Comparison of ENCODE assay signal across 15 cellular contexts in genomic region chr1:113793878-113794834, GRCh38. TPM values are rescaled to one million over a fixed set of nuclear protein-coding genes. Genes with fewer than 3 reads are reported as not detected.
A peak's percentile ranks its signal among the peaks of the same experiment; 100 is the strongest.
DNase-seq lines count a peak whose midpoint lies in the region; ATAC-seq and TF ChIP-seq lines count a peak whose summit lies in the region.
"Had no signal": no experiment of that assay in that cellular context is flagged by ENCODE, and none has a peak within 500 bp of the region (broad histone marks: within the 10 kb centered on the region; RNA-seq: fewer than 3 reads in every experiment).

No MANE protein-coding gene starts in this region.

- TF ChIP-seq EP300 in tibial nerve (IDR thresholded peaks at IDR 0.05), result no peak

- intact Hi-C loops in Right ventricle myocardium inferior (cut with DNase I) (no loop called here), left ventricle myocardium inferior (cut with micrococcal nuclease) (no loop called here), upper lobe of right lung (cut with DNase I) (no loop called here)

- no peaks in the 10 kb centered on the region for H3K27me3 ChIP-seq in right atrium auricular region
- no peaks in the 10 kb centered on the region for H3K27me3 ChIP-seq in left ventricle myocardium inferior (ENCODE audit: low read depth)
- no peaks in the 10 kb centered on the region for H3K27me3 ChIP-seq in upper lobe of right lung
- H3K27me3 ChIP-seq in tibial nerve, result no peaks in the 10 kb centered on the region
- H3K27me3 ChIP-seq: transverse colon had no signal

- ATAC-seq in Right ventricle myocardium inferior (peak; percentile 78), HG02943 (IDR thresholded peaks at IDR 0.05; ENCODE audit: low read depth, unreplicated experiment) (peak; percentile 80), upper lobe of right lung (peak; percentile 96)

- no peak for TF ChIP-seq POLR2A in tibial nerve (IDR thresholded peaks at IDR 0.05)

- no peak for DNase-seq in Right ventricle myocardium inferior (ENCODE audit: missing footprints)
- no peak for DNase-seq in right atrium auricular region (ENCODE audit: low spot score)
- DNase-seq in left ventricle myocardium inferior, result no peak
- DNase-seq in upper lobe of right lung, result no peak
- no peak for DNase-seq in anterior cingulate cortex (lab: John Stamatoyannopoulos, UW)
- no peak for DNase-seq in DMS 273 treated with DMSO at 0.1 percent for 48 hours (lab: John Stamatoyannopoulos, UW)
- DNase-seq in tibial nerve (ENCODE audit: low spot score in 2 of 2), result no peak
- DNase-seq: activated CD4-positive, CD25-positive, alpha-beta regulatory T cell; hypothalamus; KBM-7; NCI-H187 treated with DMSO at 0.1 percent for 48 hours; NK-92 treated with Interleukin-12 subunit alpha and Interleukin-12 subunit beta, amount 100 ng/mL, for 24 hours; SK-N-SH; transverse colon had no signal

- H3K4me3 ChIP-seq in right atrium auricular region (no peak overlapping the region), left ventricle myocardium inferior (no peak overlapping the region), upper lobe of right lung (no peak overlapping the region), tibial nerve (no peak overlapping the region)
- H3K4me3 ChIP-seq: transverse colon had no signal

- H3K4me1 ChIP-seq in right atrium auricular region, result peaks cover 0 to 29% of the 10 kb centered on the region in 2 donors
- H3K4me1 ChIP-seq in left ventricle myocardium inferior, result peaks cover 50% of the 10 kb centered on the region
- peaks cover 13% of the 10 kb centered on the region for H3K4me1 ChIP-seq in upper lobe of right lung
- H3K4me1 ChIP-seq in tibial nerve, result peaks cover 0 to 29% (median 0%) of the 10 kb centered on the region in 4 donors

- TF ChIP-seq CTCF in right atrium auricular region (IDR thresholded peaks at IDR 0.05) (no peak), left ventricle myocardium inferior (IDR thresholded peaks at IDR 0.05; ENCODE audit: borderline replicate concordance) (no peak), upper lobe of right lung (IDR thresholded peaks at IDR 0.05) (no peak), tibial nerve (IDR thresholded peaks at IDR 0.05) (no peak)

- peaks cover 17% of the 10 kb centered on the region for H3K36me3 ChIP-seq in right atrium auricular region
- H3K36me3 ChIP-seq in left ventricle myocardium inferior, result peaks cover 19% of the 10 kb centered on the region
- H3K36me3 ChIP-seq in upper lobe of right lung, result peaks cover 28% of the 10 kb centered on the region
- peaks cover 0 to 41% (median 0%) of the 10 kb centered on the region in 3 donors for H3K36me3 ChIP-seq in tibial nerve

- H3K9me3 ChIP-seq in right atrium auricular region (no peaks in the 10 kb centered on the region), left ventricle myocardium inferior (replicated peaks) (no peaks in the 10 kb centered on the region), upper lobe of right lung (no peaks in the 10 kb centered on the region), tibial nerve (no peaks in the 10 kb centered on the region)
- H3K9me3 ChIP-seq: SK-N-SH, transverse colon had no signal

- H3K27ac ChIP-seq in right atrium auricular region, result peak overlapping the region in 1 of 2 donors; percentile 41
- H3K27ac ChIP-seq in left ventricle myocardium inferior (replicated peaks), result peak overlapping the region; percentile 59
- peak overlapping the region; percentile 53 for H3K27ac ChIP-seq in upper lobe of right lung
- H3K27ac ChIP-seq in tibial nerve, result no peak overlapping the region
- H3K27ac ChIP-seq: transverse colon had no signal

- 95 to 96% methylated on average over 9 of the region's 9 CpGs for WGBS in tibial nerve, 2 donors

RNA-seq across cellular contexts. Expression of gene RSBN1, which starts 18.1 kb away (rescaled TPM):
- 10.1 TPM for total RNA-seq in Right ventricle myocardium inferior
- 10 to 100 TPM in 1 of 2 donors, 1 to 10 TPM in 1; 9.6 to 13.9 TPM for total RNA-seq in right atrium auricular region
- 7.6 TPM for total RNA-seq in left ventricle myocardium inferior
- 23.2 TPM for total RNA-seq in upper lobe of right lung
- 10 to 100 TPM; 18.9 to 33.9 (median 28.7) TPM for total RNA-seq in tibial nerve

RNA-seq across cellular contexts. Expression of gene PHTF1, which starts 34.9 kb away (rescaled TPM):
- total RNA-seq in Right ventricle myocardium inferior (6.4 TPM), right atrium auricular region (10 to 100 TPM in 1 of 2 donors, 1 to 10 TPM in 1; 8.6 to 12.4 TPM), left ventricle myocardium inferior (10.7 TPM), upper lobe of right lung (18.9 TPM), tibial nerve (10 to 100 TPM; 11.3 to 23.3 (median 17.9) TPM)

Comparison
In these comparisons a context has a peak if more than half of its experiments do, and no peak if none do; other contexts are left out.
1. H3K27ac ChIP-seq: peak in left ventricle myocardium inferior (single experiment) and upper lobe of right lung (single experiment); none in tibial nerve (0 of 4).
2. Peak in every context shown above with its lines, with median percentiles within 50 percentile points of each other: ATAC-seq.